Comparison of ENCODE assay signal across 23 cellular contexts in genomic region chr1:30192969-30193630, GRCh38.
DNase-seq lines count a peak whose midpoint lies in the region; ATAC-seq, FAIRE-seq and TF ChIP-seq lines count a peak whose summit lies in the region.
"Had no signal": no experiment of that assay in that cellular context is flagged by ENCODE, and none has a peak within 500 bp of the region (broad histone marks: within the 10 kb centered on the region; RNA-seq: fewer than 3 reads in every experiment).

No MANE protein-coding gene starts in this region.

- TF ChIP-seq EP300 in K562 (IDR thresholded peaks at IDR 0.05; ENCODE audit: low read length), result no peak

- no peaks in the 10 kb centered on the region for H3K36me3 Mint-ChIP-seq in natural killer cell
- H3K36me3 Mint-ChIP-seq in natural killer cell treated with Interleukin-12 subunit alpha and Interleukin-12 subunit beta and Interleukin-15 and Interleukin-18, amount 100 ng/mL, for 72 hours, result no peaks in the 10 kb centered on the region
- H3K36me3 Mint-ChIP-seq in immature natural killer cell, result no peaks in the 10 kb centered on the region
- H3K36me3 Mint-ChIP-seq: CD14-positive monocyte had no signal

- H3K27me3 Mint-ChIP-seq in natural killer cell (ENCODE audit: low read depth in 2 of 2) (peaks cover 0 to 4% of the 10 kb centered on the region in 2 donors), immature natural killer cell (ENCODE audit: low read depth in 3 of 3) (peaks cover 4 to 8% (median 5%) of the 10 kb centered on the region in 3 donors)
- H3K27me3 Mint-ChIP-seq in natural killer cell treated with Interleukin-12 subunit alpha and Interleukin-12 subunit beta and Interleukin-15 and Interleukin-18, amount 100 ng/mL, for 72 hours, result peaks cover 8% of the 10 kb centered on the region in 2 donors

- intact Hi-C loops in natural killer cell (cut with micrococcal nuclease) (no loop called here), K562 (cut with micrococcal nuclease) (no loop called here), breast epithelium (cut with DNase I; ENCODE audit: low total_unique reads) (no loop called here)

- TF ChIP-seq RAD21 in K562 (CRISPR knock-in tag; conservative IDR thresholded peaks at IDR 0.05 in 1 of 2, IDR thresholded peaks at IDR 0.05 in 1 of 2), result no peak

- no peaks in the 10 kb centered on the region; the same call in 1 of the 2 replicates for H3K9me3 ChIP-seq in K562 (replicated peaks; ENCODE audit: control insufficient read depth, insufficient read depth, low read depth, low read length)
- H3K9me3 ChIP-seq in breast epithelium, result no peaks in the 10 kb centered on the region
- H3K9me3 ChIP-seq: Caco-2, MG63 had no signal

- TF ChIP-seq CTCF in natural killer cell (IDR thresholded peaks at IDR 0.05), result no peak
- TF ChIP-seq CTCF in K562 (IDR thresholded peaks at IDR 0.05 in 2 of 3, conservative IDR thresholded peaks at IDR 0.05 in 1 of 3; ENCODE audit: insufficient read depth in 2 of 3, low read depth in 1 of 3, low read length in 3 of 3), result no peak
- TF ChIP-seq CTCF in breast epithelium (IDR thresholded peaks at IDR 0.05), result no peak

- no peak for DNase-seq in natural killer cell
- no peak for DNase-seq in natural killer cell treated with Interleukin-12 subunit alpha and Interleukin-12 subunit beta and Interleukin-15 and Interleukin-18, amount 100 ng/mL, for 72 hours (ENCODE audit: low spot score)
- no peak for DNase-seq in K562 (ENCODE audit: extremely low read depth in 1 of 4, low spot score in 3 of 4)
- DNase-seq in immature natural killer cell, result no peak
- no peak for DNase-seq in SIG-M5 treated with dmso at 0.1 percent for 504 hours (lab: John Stamatoyannopoulos, UW; ENCODE audit: unreplicated experiment)
- no peak for DNase-seq in breast epithelium (ENCODE audit: low spot score in 2 of 2)
- no peak for DNase-seq in stimulated activated CD4-positive, alpha-beta T cell treated with anti-CD3 and anti-CD28 coated beads, Interleukin-2, amount 100 ng/mL, for 24 hours
- DNase-seq: Caco-2, DMS 273 treated with DMSO at 0.1 percent for 48 hours, DMS79 treated with DMSO at 0.1 percent for 48 hours, MG63, NCI-H1048, NCI-H1417 treated with DMSO at 0.1 percent for 48 hours, NCI-H187, NCI-H510A, NCI-H748 treated with DMSO at 0.1 percent for 48 hours, PC-9, RPMI8226, SHP77 had no signal

- peaks cover 70 to 100% of the 10 kb centered on the region in 2 donors for H3K4me1 Mint-ChIP-seq in natural killer cell
- H3K4me1 Mint-ChIP-seq in natural killer cell treated with Interleukin-12 subunit alpha and Interleukin-12 subunit beta and Interleukin-15 and Interleukin-18, amount 100 ng/mL, for 72 hours (ENCODE audit: low read depth in 2 of 2), result peaks cover 50 to 60% of the 10 kb centered on the region in 2 donors
- peaks cover 54 to 92% of the 10 kb centered on the region in 2 donors for H3K4me1 Mint-ChIP-seq in immature natural killer cell

- H3K9ac ChIP-seq in K562 (ENCODE audit: insufficient read depth in 1 of 2, low read depth in 2 of 2, low read length in 2 of 2), result no peak overlapping the region; a peak in 1 of 4 replicates

- 0 out of 2 replicates have a peak, but pooled peaks cover 4% of the 10 kb centered on the region for H4K20me1 ChIP-seq in K562 (replicated peaks; ENCODE audit: control insufficient read depth, insufficient read depth, low read length)

- H3K27ac ChIP-seq in K562 (ENCODE audit: extremely low read depth, low read depth, low read length) (no peak overlapping the region), breast epithelium (no peak overlapping the region)
- H3K27ac ChIP-seq: PC-9, SK-N-MC had no signal

- H3K4me3 Mint-ChIP-seq in natural killer cell, result no peak overlapping the region
- H3K4me3 Mint-ChIP-seq in natural killer cell treated with Interleukin-12 subunit alpha and Interleukin-12 subunit beta and Interleukin-15 and Interleukin-18, amount 100 ng/mL, for 72 hours, result no peak overlapping the region
- H3K4me3 Mint-ChIP-seq in immature natural killer cell, result peak overlapping the region in 1 of 5 donors; percentile 26
- H3K4me3 Mint-ChIP-seq: CD14-positive monocyte had no signal

- H3K9me3 Mint-ChIP-seq in natural killer cell (no peaks in the 10 kb centered on the region), immature natural killer cell (no peaks in the 10 kb centered on the region)
- no peaks in the 10 kb centered on the region for H3K9me3 Mint-ChIP-seq in natural killer cell treated with Interleukin-12 subunit alpha and Interleukin-12 subunit beta and Interleukin-15 and Interleukin-18, amount 100 ng/mL, for 72 hours

- in situ Hi-C loops in K562 (cut with MboI), result no loop called here

- H3K4me3 ChIP-seq in K562, result no peak overlapping the region
- no peak overlapping the region for H3K4me3 ChIP-seq in breast epithelium
- H3K4me3 ChIP-seq: GM12878, MG63, PC-9, SK-N-MC had no signal

- no TSS peak for BruUV-seq in K562 (replicated peaks; lab: Mats Ljungman, UMichigan)

- no peaks in the 10 kb centered on the region for H3K36me3 ChIP-seq in K562 (ENCODE audit: control insufficient read depth, insufficient read depth, low read length)
- no peaks in the 10 kb centered on the region for H3K36me3 ChIP-seq in breast epithelium
- H3K36me3 ChIP-seq: MG63 had no signal

- FAIRE-seq in K562 (lab: Jason Lieb, UNC), result no peak
- FAIRE-seq: A204.1 had no signal

- TF ChIP-seq POLR2A in K562 (conservative IDR thresholded peaks at IDR 0.05) (no peak), breast epithelium (IDR thresholded peaks at IDR 0.05) (no peak)

- H3K4me1 ChIP-seq in K562 (replicated peaks in 1 of 2; ENCODE audit: control insufficient read depth in 2 of 2, insufficient read depth in 2 of 2, low read length in 2 of 2) (peaks cover 20 to 28% of the 10 kb centered on the region in 2 experiments), breast epithelium (no peaks in the 10 kb centered on the region)
- H3K4me1 ChIP-seq: Caco-2 had no signal

- H2AFZ ChIP-seq in K562 (ENCODE audit: low read depth, low read length), result no peak overlapping the region
- H2AFZ ChIP-seq: PC-9 had no signal

- POLR2A ChIA-PET in K562 (lab: Yijun Ruan, JAX), result no interaction called here

- H3K4me2 ChIP-seq in K562 (ENCODE audit: insufficient read depth, low read length), result no peak overlapping the region
- H3K4me2 ChIP-seq: PC-9 had no signal

- CTCF ChIA-PET in K562 (lab: Yijun Ruan, JAX; ENCODE audit: low intra/inter-chr PET ratio), result no interaction called here

- H3K79me2 ChIP-seq in K562 (ENCODE audit: control insufficient read depth, insufficient read depth, low read length), result no peaks in the 10 kb centered on the region

- H3K27me3 ChIP-seq in K562 (ENCODE audit: control insufficient read depth in 2 of 2, insufficient read depth in 2 of 2, low read length in 2 of 2) (peaks cover 2 to 34% of the 10 kb centered on the region in 2 experiments; a peak in 3 of 5 replicates), breast epithelium (no peaks in the 10 kb centered on the region)
- H3K27me3 ChIP-seq: MG63 had no signal

- 42% methylated on average over 3 of the region's 3 CpGs for WGBS in K562 (ENCODE audit: insufficient coverage, low coverage, missing lambda C conversion rate)

- H3K27ac Mint-ChIP-seq in natural killer cell (peak overlapping the region; percentile 94), immature natural killer cell (peak overlapping the region; percentile 78 to 93 (median 81))
- H3K27ac Mint-ChIP-seq in natural killer cell treated with Interleukin-12 subunit alpha and Interleukin-12 subunit beta and Interleukin-15 and Interleukin-18, amount 100 ng/mL, for 72 hours, result peak overlapping the region in 1 of 2 donors; percentile 64

- H3K9me1 ChIP-seq in K562 (ENCODE audit: control insufficient read depth, insufficient read depth, low read length), result no peaks in the 10 kb centered on the region

- no peak for ATAC-seq in natural killer cell
- ATAC-seq in natural killer cell treated with Interleukin-12 subunit alpha and Interleukin-12 subunit beta and Interleukin-15 and Interleukin-18, amount 100 ng/mL, for 72 hours, result no peak
- no peak for ATAC-seq in K562
- ATAC-seq: GM12878 had no signal

TF ChIP-seq in K562, 482 proteins besides CTCF, POLR2A, EP300 and RAD21:
- TF ChIP-seq RBM25 (IDR thresholded peaks at IDR 0.05; ENCODE audit: low read depth, low read length, severe bottlenecking) (peak; percentile 90), BCOR (IDR thresholded peaks at IDR 0.05) (peak; percentile 66), KDM1A (IDR thresholded peaks at IDR 0.05) (peak in 1 of 2 experiments; percentile 44; a peak in 1 of 4 replicates), RCOR1 (IDR thresholded peaks at IDR 0.05; ENCODE audit: borderline replicate concordance in 1 of 2, low read depth in 2 of 2, low read length in 2 of 2) (0 out of 4 replicates have a peak, but pooled peaks of 1 of the 2 experiments have one; percentile 8), WHSC1 (IDR thresholded peaks at IDR 0.05; ENCODE audit: low read length) (no peak), VEZF1 (CRISPR knock-in tag; IDR thresholded peaks at IDR 0.05) (no peak)
